ENCODE assay signal across 16 cellular contexts in the genomic region with DNA sequence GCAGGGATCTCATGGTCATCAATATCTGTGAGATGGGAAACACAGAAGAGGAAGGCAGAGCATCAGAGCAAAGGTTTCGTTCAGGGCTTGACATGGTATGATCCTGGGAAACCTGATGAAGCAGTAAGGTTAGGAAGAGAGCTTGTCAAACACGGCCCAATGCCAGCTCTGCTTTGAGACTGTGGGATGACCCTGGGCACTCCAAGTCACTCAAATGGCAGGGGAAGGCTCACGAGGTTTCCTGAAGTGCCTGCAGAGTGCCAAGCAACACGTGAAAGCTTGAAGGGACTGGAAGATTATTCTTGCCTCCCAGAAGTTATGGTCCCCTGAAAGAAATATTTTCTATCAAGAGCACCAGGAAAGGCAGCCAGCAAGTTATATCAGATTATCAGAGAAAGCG. TPM values are rescaled to one million over a fixed set of nuclear protein-coding genes. Genes with fewer than 3 reads are reported as not detected.
DNase-seq lines count a peak whose midpoint lies in the region; ATAC-seq and TF ChIP-seq lines count a peak whose summit lies in the region.
"Had no signal": no experiment of that assay in that cellular context is flagged by ENCODE, and none has a peak within 500 bp of the region (broad histone marks: within the 10 kb centered on the region; RNA-seq: fewer than 3 reads in every experiment).

No MANE protein-coding gene starts in this region.

- peak overlapping the region; percentile 46 for H3K27ac Mint-ChIP-seq in activated naive CD8-positive, alpha-beta T cell
- no peak overlapping the region for H3K27ac Mint-ChIP-seq in activated naive CD8-positive, alpha-beta T cell treated with anti-CD3 and anti-CD28 coated beads, Interleukin-2, amount 50 U/mL, for 24 hours
- peak overlapping the region; percentile 80 for H3K27ac Mint-ChIP-seq in stimulated activated naive B cell treated with anti-CD40 and anti-IgM and Interleukin-4, amounts not matched to agents 10 μg/mL and 1 μg/mL and 100 μg/mL, for 72 hours
- H3K27ac Mint-ChIP-seq: mesothelial cell of epicardium, nephron progenitor cell had no signal

- H3K36me3 ChIP-seq in adrenal gland (replicated peaks in 1 of 2): peaks cover 0 to 73% of the 10 kb centered on the region in 2 donors
- H3K36me3 ChIP-seq in lung (ENCODE audit: control insufficient read depth in 2 of 2, insufficient read depth in 2 of 2, low read length in 2 of 2): peaks cover 31 to 38% of the 10 kb centered on the region in 2 donors

- H3K9me3 ChIP-seq in adrenal gland (replicated peaks in 1 of 3): no peaks in the 10 kb centered on the region
- no peaks in the 10 kb centered on the region for H3K9me3 ChIP-seq in lung (ENCODE audit: control insufficient read depth in 2 of 2, insufficient read depth in 1 of 2, low read length in 1 of 2)

- TF ChIP-seq CTCF in adrenal gland (IDR thresholded peaks at IDR 0.05): no peak
- no peak for TF ChIP-seq CTCF in lung (IDR thresholded peaks at IDR 0.05; ENCODE audit: control extremely low read depth, extremely low read depth)
- no peak for TF ChIP-seq CTCF in coronary artery (IDR thresholded peaks at IDR 0.05)

- WGBS in adrenal gland, 4 donors: 57 to 69% (median 60%) methylated on average over 4 to 5 of the region's 5 CpGs
- WGBS in lung, 2 donors: 65 to 85% methylated on average over 5 of the region's 5 CpGs

- ATAC-seq in activated naive CD8-positive, alpha-beta T cell treated with anti-CD3 and anti-CD28 coated beads, Interleukin-2, amount 50 U/mL, for 24 hours: no peak
- ATAC-seq in lung (ENCODE audit: insufficient read depth, low FRiP score): no peak
- no peak for ATAC-seq in stimulated activated naive B cell treated with anti-CD40 and anti-IgM and Interleukin-4, amounts not matched to agents 10 μg/mL and 1 μg/mL and 100 μg/mL, for 72 hours (replicated peaks)

- H3K9me3 Mint-ChIP-seq in activated naive CD8-positive, alpha-beta T cell (ENCODE audit: low read depth): no peaks in the 10 kb centered on the region
- H3K9me3 Mint-ChIP-seq in activated naive CD8-positive, alpha-beta T cell treated with anti-CD3 and anti-CD28 coated beads, Interleukin-2, amount 50 U/mL, for 24 hours: no peaks in the 10 kb centered on the region
- peaks cover 4 to 10% of the 10 kb centered on the region in 2 donors for H3K9me3 Mint-ChIP-seq in stimulated activated naive B cell treated with anti-CD40 and anti-IgM and Interleukin-4, amounts not matched to agents 10 μg/mL and 1 μg/mL and 100 μg/mL, for 72 hours
- H3K9me3 Mint-ChIP-seq: activated T-helper 2 cell treated with anti-CD3 and anti-CD28 coated beads, Interferon-gamma antibody, Interleukin-2, Interleukin-4, amounts not matched to agents 10 μg/mL and 5 μg/mL and 100 μg/mL, durations not matched to agents 14 hours and 24 hours and 36 hours; mesothelial cell of epicardium; nephron progenitor cell had no signal

- H3K27ac ChIP-seq in adrenal gland: peak overlapping the region in 4 of 5 donors; percentile 12 to 76 (median 58)
- peak overlapping the region; percentile 3 to 58 for H3K27ac ChIP-seq in lung (ENCODE audit: low read depth in 1 of 2, low read length in 1 of 2)
- H3K27ac ChIP-seq in coronary artery: no peak overlapping the region
- H3K27ac ChIP-seq: BLaER1 treated with 17β-estradiol and CSF1 and Interleukin-3, amounts not matched to agents 10 nM and 100 nM had no signal

- peaks cover 28% of the 10 kb centered on the region for H3K4me1 Mint-ChIP-seq in activated naive CD8-positive, alpha-beta T cell (ENCODE audit: low read depth)
- H3K4me1 Mint-ChIP-seq in activated naive CD8-positive, alpha-beta T cell treated with anti-CD3 and anti-CD28 coated beads, Interleukin-2, amount 50 U/mL, for 24 hours: peaks cover 38% of the 10 kb centered on the region
- H3K4me1 Mint-ChIP-seq in stimulated activated naive B cell treated with anti-CD40 and anti-IgM and Interleukin-4, amounts not matched to agents 10 μg/mL and 1 μg/mL and 100 μg/mL, for 72 hours: peaks cover 33 to 50% of the 10 kb centered on the region in 2 donors

- no peak for DNase-seq in activated naive CD8-positive, alpha-beta T cell treated with anti-CD3 and anti-CD28 coated beads, Interleukin-2, amount 50 U/mL, for 24 hours
- peak in 3 of 7 donors; percentile 26 to 46 (median 32) for DNase-seq in adrenal gland
- DNase-seq in lung (ENCODE audit: low spot score): peak; percentile 58
- DNase-seq in stimulated activated naive B cell treated with anti-CD40 and anti-IgM and Interleukin-4, amounts not matched to agents 10 μg/mL and 1 μg/mL and 100 μg/mL, for 72 hours: no peak
- no peak for DNase-seq in HK-2 (ENCODE audit: unreplicated experiment)
- DNase-seq in coronary artery (ENCODE audit: low spot score): no peak
- no peak for DNase-seq in Kasumi-1 (lab: John Stamatoyannopoulos, UW)
- DNase-seq: KBM-7, NCI-H1694 treated with DMSO at 0.1 percent for 48 hours, NCI-H69, nephron progenitor cell, SHP77 treated with DMSO at 0.1 percent for 48 hours had no signal

- H3K27me3 Mint-ChIP-seq in activated naive CD8-positive, alpha-beta T cell: no peaks in the 10 kb centered on the region
- no peaks in the 10 kb centered on the region for H3K27me3 Mint-ChIP-seq in activated naive CD8-positive, alpha-beta T cell treated with anti-CD3 and anti-CD28 coated beads, Interleukin-2, amount 50 U/mL, for 24 hours
- H3K27me3 Mint-ChIP-seq in stimulated activated naive B cell treated with anti-CD40 and anti-IgM and Interleukin-4, amounts not matched to agents 10 μg/mL and 1 μg/mL and 100 μg/mL, for 72 hours: no peaks in the 10 kb centered on the region

- intact Hi-C loops in adrenal gland (cut with DNase I): no loop called here

- H3K4me3 ChIP-seq in adrenal gland: no peak overlapping the region
- no peak overlapping the region for H3K4me3 ChIP-seq in lung
- no peak overlapping the region for H3K4me3 ChIP-seq in coronary artery
- H3K4me3 ChIP-seq: BLaER1 treated with 17β-estradiol and CSF1 and Interleukin-3, amounts not matched to agents 10 nM and 100 nM had no signal

- no peak for TF ChIP-seq POLR2A in adrenal gland (IDR thresholded peaks at IDR 0.05)

- no peak overlapping the region for H3K4me3 Mint-ChIP-seq in activated naive CD8-positive, alpha-beta T cell
- H3K4me3 Mint-ChIP-seq in activated naive CD8-positive, alpha-beta T cell treated with anti-CD3 and anti-CD28 coated beads, Interleukin-2, amount 50 U/mL, for 24 hours: no peak overlapping the region
- H3K4me3 Mint-ChIP-seq in stimulated activated naive B cell treated with anti-CD40 and anti-IgM and Interleukin-4, amounts not matched to agents 10 μg/mL and 1 μg/mL and 100 μg/mL, for 72 hours: no peak overlapping the region
- H3K4me3 Mint-ChIP-seq: mesothelial cell of epicardium, nephron progenitor cell had no signal

- H3K27me3 ChIP-seq in adrenal gland: no peaks in the 10 kb centered on the region
- no peaks in the 10 kb centered on the region for H3K27me3 ChIP-seq in lung (ENCODE audit: control insufficient read depth, insufficient read depth)
- H3K27me3 ChIP-seq: BLaER1 treated with 17β-estradiol and CSF1 and Interleukin-3, amounts not matched to agents 10 nM and 100 nM had no signal

- peaks cover 12% of the 10 kb centered on the region for H3K36me3 Mint-ChIP-seq in activated naive CD8-positive, alpha-beta T cell
- H3K36me3 Mint-ChIP-seq in activated naive CD8-positive, alpha-beta T cell treated with anti-CD3 and anti-CD28 coated beads, Interleukin-2, amount 50 U/mL, for 24 hours (ENCODE audit: low read depth): peaks cover 46% of the 10 kb centered on the region
- H3K36me3 Mint-ChIP-seq in stimulated activated naive B cell treated with anti-CD40 and anti-IgM and Interleukin-4, amounts not matched to agents 10 μg/mL and 1 μg/mL and 100 μg/mL, for 72 hours: peaks cover 58 to 71% of the 10 kb centered on the region in 2 donors

- H3K4me1 ChIP-seq in adrenal gland (replicated peaks in 1 of 2) (peaks cover 38 to 58% of the 10 kb centered on the region in 2 donors), lung (ENCODE audit: control insufficient read depth in 2 of 2, insufficient read depth in 2 of 2, low read length in 2 of 2) (peaks cover 7 to 21% of the 10 kb centered on the region in 2 donors)

RNA-seq across cellular contexts. Expression of a gene that starts 6.5 kb away (rescaled TPM):
- total RNA-seq in adrenal gland (100 to 1,000 TPM; 189 to 695 (median 304) TPM), lung (100 to 1,000 TPM in 1 of 2 donors, 10 to 100 TPM in 1; 80.0 to 101 TPM)
- polyA plus RNA-seq in adrenal gland (100 to 1,000 TPM in 1 of 3 donors, 10 to 100 TPM in 2; 29.6 to 515 (median 30.7) TPM), lung (10 to 100 TPM; 22.0 to 57.3 TPM)

RNA-seq across cellular contexts. Expression of a gene that starts 31.9 kb away (rescaled TPM):
- total RNA-seq in adrenal gland (10 to 100 TPM; 30.6 to 87.4 (median 57.8) TPM), lung (10 to 100 TPM; 23.6 to 65.9 TPM)
- polyA plus RNA-seq in adrenal gland (10 to 100 TPM; 24.6 to 59.4 (median 31.9) TPM), lung (10 to 100 TPM; 30.0 to 30.1 TPM)

Comparison
In these comparisons a context has a peak if more than half of its experiments do, and no peak if none do; other contexts are left out.
1. H3K27ac ChIP-seq: peak in adrenal gland (4 of 5) and lung (2 of 2); none in coronary artery (0 of 2).